In the genomic region with DNA sequence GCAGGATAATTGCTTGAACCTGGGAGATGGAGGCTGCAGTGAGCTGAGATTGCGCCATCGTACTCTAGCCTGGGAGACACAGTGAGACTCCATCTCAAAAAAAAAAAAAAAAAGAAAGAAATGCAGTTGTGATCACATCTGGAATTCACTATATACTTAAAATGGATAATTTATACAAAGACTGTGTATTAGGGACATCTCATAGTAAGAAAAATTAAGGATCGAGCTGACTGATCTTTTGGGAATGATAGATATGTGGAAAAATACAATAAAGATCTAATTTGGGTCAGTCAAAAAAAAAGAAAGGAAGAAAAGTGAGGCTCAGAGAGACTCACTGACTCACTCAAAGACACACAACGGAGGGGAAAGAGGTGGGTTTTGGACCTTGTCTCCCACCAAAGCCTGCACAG, we compare ENCODE assay signal across 16 cellular contexts.
DNase-seq lines count a peak whose midpoint lies in the region; ATAC-seq, FAIRE-seq and TF ChIP-seq lines count a peak whose summit lies in the region.
"Had no signal": no experiment of that assay in that cellular context is flagged by ENCODE, and none has a peak within 500 bp of the region (broad histone marks: within the 10 kb centered on the region; RNA-seq: fewer than 3 reads in every experiment).

No MANE protein-coding gene starts in this region.

- H4K8ac ChIP-seq in neuronal stem cell (ENCODE audit: low read depth, low read length), result no peak overlapping the region

- no peak overlapping the region for H3K4me3 Mint-ChIP-seq in effector memory CD8-positive, alpha-beta T cell
- no peak overlapping the region for H3K4me3 Mint-ChIP-seq in nephron
- H3K4me3 Mint-ChIP-seq in activated T-helper 1 cell treated with anti-CD3 and anti-CD28 coated beads, Interleukin-12 subunit alpha, Interleukin-12 subunit beta, Interleukin-2, Interleukin-4 antibody, amounts not matched to agents 30 ng/mL and 10 ng/mL and 1 ng/mL, durations not matched to agents 14 hours and 24 hours and 36 hours, result no peak overlapping the region
- H3K4me3 Mint-ChIP-seq: naive thymus-derived CD4-positive, alpha-beta T cell had no signal

- no peak for DNase-seq in HepG2 (ENCODE audit: low spot score)
- DNase-seq in right lobe of liver, result no peak
- no peak for DNase-seq in effector memory CD8-positive, alpha-beta T cell
- no peak for DNase-seq in vagina (ENCODE audit: extremely low spot score in 2 of 2)
- DNase-seq in neuronal stem cell (ENCODE audit: low spot score), result no peak
- DNase-seq in activated T-helper 1 cell treated with anti-CD3 and anti-CD28 coated beads, Interleukin-12 subunit alpha, Interleukin-12 subunit beta, Interleukin-2, Interleukin-4 antibody, amounts not matched to agents 30 ng/mL and 10 ng/mL and 1 ng/mL, durations not matched to agents 14 hours and 24 hours and 36 hours (ENCODE audit: low spot score), result no peak
- DNase-seq: DMS53; naive thymus-derived CD4-positive, alpha-beta T cell; NCI-H1417 treated with DMSO at 0.1 percent for 48 hours; NCI-H748 treated with DMSO at 0.1 percent for 48 hours; SHP77 treated with DMSO at 0.1 percent for 48 hours; WERI-Rb-1 had no signal

- no peaks in the 10 kb centered on the region for H3K4me1 ChIP-seq in HepG2 (ENCODE audit: insufficient read depth, low read length)
- no peaks in the 10 kb centered on the region for H3K4me1 ChIP-seq in right lobe of liver
- H3K4me1 ChIP-seq in vagina, result peaks cover 98% of the 10 kb centered on the region
- H3K4me1 ChIP-seq in neuronal stem cell (ENCODE audit: control insufficient read depth in 2 of 2, insufficient read depth in 1 of 2, low read depth in 1 of 2, low read length in 2 of 2), result peaks cover 0 to 3% of the 10 kb centered on the region in 2 donors

- peak overlapping the region; percentile 52 to 81 for H3K27ac Mint-ChIP-seq in effector memory CD8-positive, alpha-beta T cell
- peak overlapping the region; percentile 61 to 81 (median 80) for H3K27ac Mint-ChIP-seq in nephron
- H3K27ac Mint-ChIP-seq in activated T-helper 1 cell treated with anti-CD3 and anti-CD28 coated beads, Interleukin-12 subunit alpha, Interleukin-12 subunit beta, Interleukin-2, Interleukin-4 antibody, amounts not matched to agents 30 ng/mL and 10 ng/mL and 1 ng/mL, durations not matched to agents 14 hours and 24 hours and 36 hours, result no peak overlapping the region
- H3K27ac Mint-ChIP-seq: naive thymus-derived CD4-positive, alpha-beta T cell had no signal

- H2BK120ac ChIP-seq in neuronal stem cell (ENCODE audit: low read depth, low read length), result no peak overlapping the region

- H3K14ac ChIP-seq in neuronal stem cell (ENCODE audit: low read length), result no peak overlapping the region

- no peak overlapping the region for H2BK12ac ChIP-seq in neuronal stem cell (ENCODE audit: low read length)

- TF ChIP-seq POLR2A in HepG2 (IDR thresholded peaks at IDR 0.05; ENCODE audit: insufficient read depth in 1 of 2, low read depth in 2 of 2, low read length in 2 of 2) (no peak), right lobe of liver (IDR thresholded peaks at IDR 0.05) (no peak), vagina (IDR thresholded peaks at IDR 0.05) (no peak)

- H4K91ac ChIP-seq in neuronal stem cell (ENCODE audit: low read depth, low read length, poor library complexity), result no peak overlapping the region

- peaks cover 14% of the 10 kb centered on the region for H4K20me1 ChIP-seq in HepG2 (ENCODE audit: insufficient read depth, low read length)

- H3K4ac ChIP-seq in neuronal stem cell (ENCODE audit: low read length), result no peak overlapping the region

- no peaks in the 10 kb centered on the region for H3K9me3 Mint-ChIP-seq in effector memory CD8-positive, alpha-beta T cell
- no peaks in the 10 kb centered on the region for H3K9me3 Mint-ChIP-seq in nephron
- H3K9me3 Mint-ChIP-seq in activated T-helper 1 cell treated with anti-CD3 and anti-CD28 coated beads, Interleukin-12 subunit alpha, Interleukin-12 subunit beta, Interleukin-2, Interleukin-4 antibody, amounts not matched to agents 30 ng/mL and 10 ng/mL and 1 ng/mL, durations not matched to agents 14 hours and 24 hours and 36 hours, result no peaks in the 10 kb centered on the region
- H3K9me3 Mint-ChIP-seq: naive thymus-derived CD4-positive, alpha-beta T cell had no signal

- no peaks in the 10 kb centered on the region for H3K9me3 ChIP-seq in HepG2 (ENCODE audit: low read length)
- H3K9me3 ChIP-seq in right lobe of liver, result no peaks in the 10 kb centered on the region
- no peaks in the 10 kb centered on the region for H3K9me3 ChIP-seq in vagina
- no peaks in the 10 kb centered on the region for H3K9me3 ChIP-seq in neuronal stem cell (replicated peaks in 1 of 2; ENCODE audit: control insufficient read depth in 2 of 2, insufficient read depth in 1 of 2, low read depth in 1 of 2, low read length in 2 of 2)

- no peak overlapping the region for H3K9ac ChIP-seq in HepG2 (ENCODE audit: insufficient read depth, low read depth, low read length)
- H3K9ac ChIP-seq in neuronal stem cell (ENCODE audit: low read depth, low read length, poor library complexity), result no peak overlapping the region

- ATAC-seq in HepG2 (no peak), right lobe of liver (no peak), GM18511 (IDR thresholded peaks at IDR 0.05; ENCODE audit: unreplicated experiment) (no peak)
- no peak for ATAC-seq in effector memory CD8-positive, alpha-beta T cell (replicated peaks)
- ATAC-seq: HCT116; naive thymus-derived CD4-positive, alpha-beta T cell had no signal

- H3K27me3 Mint-ChIP-seq in effector memory CD8-positive, alpha-beta T cell, result no peaks in the 10 kb centered on the region
- no peaks in the 10 kb centered on the region for H3K27me3 Mint-ChIP-seq in nephron (ENCODE audit: low read depth)
- H3K27me3 Mint-ChIP-seq in activated T-helper 1 cell treated with anti-CD3 and anti-CD28 coated beads, Interleukin-12 subunit alpha, Interleukin-12 subunit beta, Interleukin-2, Interleukin-4 antibody, amounts not matched to agents 30 ng/mL and 10 ng/mL and 1 ng/mL, durations not matched to agents 14 hours and 24 hours and 36 hours (ENCODE audit: insufficient read depth), result no peaks in the 10 kb centered on the region
- H3K27me3 Mint-ChIP-seq: naive thymus-derived CD4-positive, alpha-beta T cell had no signal

- in situ Hi-C loops in HepG2 (cut with HindIII; ENCODE audit: extremely low pct_ligation_motif_present, low pct_unique_long_range_greater_than_20kb), result no loop called here

- CTCF ChIA-PET in HepG2 (lab: Yijun Ruan, JAX; ENCODE audit: low intra/inter-chr PET ratio, low total read pairs), result no interaction called here

- no peak overlapping the region for H3K27ac ChIP-seq in HepG2 (ENCODE audit: extremely low read length, insufficient read depth, low read length)
- H3K27ac ChIP-seq in right lobe of liver, result no peak overlapping the region
- peak overlapping the region; percentile 95 for H3K27ac ChIP-seq in vagina
- no peak overlapping the region for H3K27ac ChIP-seq in neuronal stem cell (replicated peaks; ENCODE audit: low read length)

- no peaks in the 10 kb centered on the region for H3K36me3 Mint-ChIP-seq in effector memory CD8-positive, alpha-beta T cell (ENCODE audit: insufficient read depth)
- H3K36me3 Mint-ChIP-seq in nephron (ENCODE audit: low read depth), result no peaks in the 10 kb centered on the region
- H3K36me3 Mint-ChIP-seq in activated T-helper 1 cell treated with anti-CD3 and anti-CD28 coated beads, Interleukin-12 subunit alpha, Interleukin-12 subunit beta, Interleukin-2, Interleukin-4 antibody, amounts not matched to agents 30 ng/mL and 10 ng/mL and 1 ng/mL, durations not matched to agents 14 hours and 24 hours and 36 hours (ENCODE audit: low read depth), result peaks cover 3% of the 10 kb centered on the region
- H3K36me3 Mint-ChIP-seq: naive thymus-derived CD4-positive, alpha-beta T cell had no signal

- H3K4me1 Mint-ChIP-seq in effector memory CD8-positive, alpha-beta T cell (ENCODE audit: low read depth in 2 of 2), result peaks cover 5 to 8% of the 10 kb centered on the region in 2 donors
- H3K4me1 Mint-ChIP-seq in nephron, result peaks cover 24% of the 10 kb centered on the region
- H3K4me1 Mint-ChIP-seq in activated T-helper 1 cell treated with anti-CD3 and anti-CD28 coated beads, Interleukin-12 subunit alpha, Interleukin-12 subunit beta, Interleukin-2, Interleukin-4 antibody, amounts not matched to agents 30 ng/mL and 10 ng/mL and 1 ng/mL, durations not matched to agents 14 hours and 24 hours and 36 hours (ENCODE audit: low read depth), result peaks cover 5% of the 10 kb centered on the region

- TF ChIP-seq EP300 in HepG2 (IDR thresholded peaks at IDR 0.05; ENCODE audit: low read depth in 2 of 2, low read length in 2 of 2) (no peak), HepG2 (CRISPR knock-in tag; IDR thresholded peaks at IDR 0.05; ENCODE audit: borderline replicate concordance) (no peak)

- H3K4me3 ChIP-seq in HepG2 (replicated peaks in 1 of 3; ENCODE audit: insufficient read depth in 1 of 3, low read depth in 2 of 3, low read length in 3 of 3), result no peak overlapping the region
- no peak overlapping the region for H3K4me3 ChIP-seq in right lobe of liver
- no peak overlapping the region for H3K4me3 ChIP-seq in vagina
- no peak overlapping the region for H3K4me3 ChIP-seq in neuronal stem cell (ENCODE audit: low read length in 2 of 2)

- no peak overlapping the region for H2BK15ac ChIP-seq in neuronal stem cell (ENCODE audit: low read length)

- H3K23ac ChIP-seq in neuronal stem cell (ENCODE audit: low read depth, low read length, poor library complexity), result no peak overlapping the region

- intact Hi-C loops in HepG2 (cut with micrococcal nuclease; ENCODE audit: unreplicated experiment), result no loop called here
- intact Hi-C loops in right lobe of liver (cut with DNase I), result no loop called here
- intact Hi-C loops in vagina (cut with DNase I), result no loop called here
- intact Hi-C loops in activated T-helper 1 cell treated with anti-CD3 and anti-CD28 coated beads, Interleukin-12 subunit alpha, Interleukin-12 subunit beta, Interleukin-2, Interleukin-4 antibody, amounts not matched to agents 30 ng/mL and 10 ng/mL and 1 ng/mL, durations not matched to agents 14 hours and 24 hours and 36 hours (cut with micrococcal nuclease), result no loop called here

- POLR2A ChIA-PET in HepG2 (lab: Yijun Ruan, JAX), result interaction anchor here (1.0 kb wide), 1 partner anchor 40 kb away, joined by 4 read pairs; no protein-coding TSS in a partner anchor

- no TSS peak for BruUV-seq in HepG2 (replicated peaks; lab: Mats Ljungman, UMichigan)

- peaks cover 0 to 2% of the 10 kb centered on the region in 2 experiments; a peak in 4 of 5 replicates for H3K36me3 ChIP-seq in HepG2 (replicated peaks in 1 of 2; ENCODE audit: control insufficient read depth in 1 of 2, insufficient read depth in 2 of 2, low read length in 2 of 2)
- no peaks in the 10 kb centered on the region for H3K36me3 ChIP-seq in right lobe of liver
- no peaks in the 10 kb centered on the region for H3K36me3 ChIP-seq in vagina
- no peaks in the 10 kb centered on the region for H3K36me3 ChIP-seq in neuronal stem cell (replicated peaks in 1 of 2; ENCODE audit: control insufficient read depth in 2 of 2, insufficient read depth in 2 of 2, low read length in 2 of 2)
- H3K36me3 ChIP-seq: WERI-Rb-1 had no signal

- H2BK5ac ChIP-seq in neuronal stem cell (ENCODE audit: low read length), result no peak overlapping the region

- peaks cover 27% of the 10 kb centered on the region for H3K79me2 ChIP-seq in HepG2 (ENCODE audit: insufficient read depth, low read length)

- H2AFZ ChIP-seq in HepG2 (ENCODE audit: low read length), result no peak overlapping the region
- no peak overlapping the region for H2AFZ ChIP-seq in neuronal stem cell (ENCODE audit: low read length)

- H3K79me1 ChIP-seq in neuronal stem cell (ENCODE audit: low read depth, low read length), result peaks cover 17% of the 10 kb centered on the region

- H2AK5ac ChIP-seq in neuronal stem cell (ENCODE audit: low read depth, low read length), result no peak overlapping the region

- no peak for TF ChIP-seq RAD21 in HepG2 (CRISPR knock-in tag; IDR thresholded peaks at IDR 0.05)

- FAIRE-seq in HepG2 (lab: Jason Lieb, UNC), result no peak
- FAIRE-seq: urothelium cell line had no signal

- no peak for TF ChIP-seq CTCF in HepG2 (CRISPR knock-in tag; IDR thresholded peaks at IDR 0.05)
- no peak for TF ChIP-seq CTCF in right lobe of liver (IDR thresholded peaks at IDR 0.05)
- no peak for TF ChIP-seq CTCF in nephron (IDR thresholded peaks at IDR 0.05; ENCODE audit: unreplicated experiment in 3 of 3)
- no peak for TF ChIP-seq CTCF in vagina (IDR thresholded peaks at IDR 0.05)

- H3K27me3 ChIP-seq in HepG2 (ENCODE audit: control insufficient read depth in 1 of 2, insufficient read depth in 2 of 2, low read length in 2 of 2), result no peaks in the 10 kb centered on the region
- H3K27me3 ChIP-seq in right lobe of liver, result no peaks in the 10 kb centered on the region
- H3K27me3 ChIP-seq in vagina, result no peaks in the 10 kb centered on the region
- no peaks in the 10 kb centered on the region for H3K27me3 ChIP-seq in neuronal stem cell (ENCODE audit: control insufficient read depth in 3 of 3, insufficient read depth in 3 of 3, low read depth in 1 of 3, low read length in 3 of 3)

- H3K4me2 ChIP-seq in HepG2 (ENCODE audit: low read depth, low read length) (no peak overlapping the region), neuronal stem cell (ENCODE audit: insufficient read depth, low read length, poor library complexity, severe bottlenecking) (no peak overlapping the region)

- H3K18ac ChIP-seq in neuronal stem cell (ENCODE audit: low read length), result no peak overlapping the region

- 94% methylated on average over 4 of the region's 4 CpGs for WGBS in HepG2 (ENCODE audit: low lambda C conversion rate)
- 59% methylated on average over 3 of the region's 4 CpGs for WGBS in right lobe of liver (ENCODE audit: insufficient coverage, low coverage, low lambda C conversion rate, missing lambda C conversion rate)
- WGBS in neuronal stem cell (ENCODE audit: extremely low coverage in 2 of 2, insufficient read length in 2 of 2, insufficient replicate concordance in 1 of 2), 2 donors, result no CpG with 5 or more reads among the region's 4 CpGs
